Comparison of ENCODE assay signal across 9 cellular contexts in the genomic region with DNA sequence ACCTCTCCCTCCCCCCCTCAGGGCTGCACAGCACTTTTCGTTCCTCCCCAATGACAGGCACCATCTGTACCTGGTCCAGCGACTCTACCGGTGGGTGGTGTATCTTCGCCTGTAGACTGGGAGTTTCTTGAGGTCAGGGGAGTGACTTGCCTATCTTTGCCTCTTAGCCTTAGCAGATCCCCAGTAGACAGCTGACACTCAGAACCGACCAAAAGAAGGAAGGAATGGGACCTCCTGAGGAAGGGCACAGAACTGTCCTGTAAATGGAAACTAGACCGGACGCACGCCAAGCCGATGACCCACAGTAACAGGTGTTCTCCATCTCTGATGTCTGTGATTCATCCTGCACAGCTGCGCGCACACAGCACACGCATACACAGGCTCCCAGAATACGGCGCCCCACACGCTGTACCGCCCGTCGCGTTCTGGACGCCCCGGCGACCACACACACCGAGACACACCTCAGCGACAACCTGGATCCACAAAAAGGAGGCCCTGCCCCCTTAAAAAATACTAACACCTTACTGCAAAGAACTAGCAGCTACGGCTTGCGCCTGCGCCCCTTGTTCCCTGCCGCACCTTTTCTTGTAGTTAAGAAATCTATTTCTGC. TPM values are rescaled to one million over a fixed set of nuclear protein-coding genes. Genes with fewer than 3 reads are reported as not detected.
DNase-seq lines count a peak whose midpoint lies in the region; ATAC-seq, FAIRE-seq and TF ChIP-seq lines count a peak whose summit lies in the region.
"Had no signal": no experiment of that assay in that cellular context is flagged by ENCODE, and none has a peak within 500 bp of the region (broad histone marks: within the 10 kb centered on the region; RNA-seq: fewer than 3 reads in every experiment).

No MANE protein-coding gene starts in this region.

- no peak overlapping the region for H3K18ac ChIP-seq in IMR-90 (ENCODE audit: low read depth, low read length)

- no peak overlapping the region for H2AK9ac ChIP-seq in IMR-90 (replicated peaks; ENCODE audit: low read depth, low read length, poor library complexity)

- H2AK5ac ChIP-seq in IMR-90 (ENCODE audit: low read depth, low read length) = no peak overlapping the region

- no peak overlapping the region for H4K5ac ChIP-seq in IMR-90 (ENCODE audit: low read depth, low read length)

- H3K4me3 Mint-ChIP-seq in T-helper 17 cell = peak overlapping the region; percentile 98

- BruUV-seq in IMR-90 (replicated peaks; lab: Mats Ljungman, UMichigan) = no TSS peak

- no peak for TF ChIP-seq RAD21 in IMR-90 (IDR thresholded peaks at IDR 0.05; ENCODE audit: low read length)

- POLR2A ChIA-PET in IMR-90 (lab: Charles Lee; ENCODE audit: unreplicated experiment) = no interaction called here

- no peaks in the 10 kb centered on the region for H3K36me3 ChIP-seq in IMR-90 (ENCODE audit: control insufficient read depth, insufficient read depth, low read length)
- no peaks in the 10 kb centered on the region for H3K36me3 ChIP-seq in bronchial epithelial cell (ENCODE audit: control insufficient read depth, insufficient read depth, low read length)

- peak overlapping the region; percentile 74 for H2AFZ ChIP-seq in IMR-90 (replicated peaks; ENCODE audit: low read length, poor library complexity)

- TF ChIP-seq POLR2A in IMR-90 (IDR thresholded peaks at IDR 0.05; ENCODE audit: low read depth, low read length) (no peak), erythroblast (IDR thresholded peaks at IDR 0.05; ENCODE audit: low read length) (no peak)

- peak overlapping the region; percentile 82 for H3K4me2 ChIP-seq in IMR-90 (ENCODE audit: low read depth, low read length)

- H3K4me3 ChIP-seq in IMR-90 (ENCODE audit: insufficient read depth, low read depth, low read length) (peak overlapping the region; percentile 33), bronchial epithelial cell (ENCODE audit: low read depth, low read length) (peak overlapping the region; percentile 64)

- WGBS in IMR-90 (ENCODE audit: extremely low coverage in 2 of 2, insufficient read length in 1 of 2), 2 experiments = 0% methylated on average over 4 of the region's 28 CpGs; no CpG with 5 or more reads in 1 of the 2 experiments

- H4K8ac ChIP-seq in IMR-90 (ENCODE audit: low read depth in 2 of 2, low read length in 2 of 2) = no peak overlapping the region

- peak; percentile 67 for ATAC-seq in GM21529 (IDR thresholded peaks at IDR 0.05; ENCODE audit: unreplicated experiment)
- ATAC-seq in IMR-90 (ENCODE audit: low read depth) = peak; percentile 68
- ATAC-seq in T-helper 17 cell = peak; percentile 75
- ATAC-seq in left colon = peak; percentile 70

- peak overlapping the region; percentile 95 for H3K27ac Mint-ChIP-seq in T-helper 17 cell

- no peak overlapping the region for H2BK5ac ChIP-seq in IMR-90 (ENCODE audit: low read depth, low read length, poor library complexity, severe bottlenecking)

- H3K36me3 Mint-ChIP-seq in T-helper 17 cell (ENCODE audit: low read depth) = no peaks in the 10 kb centered on the region

- no peak overlapping the region for H3K27ac ChIP-seq in IMR-90 (ENCODE audit: insufficient read depth, low read length)

- TF ChIP-seq CTCF in IMR-90 (conservative IDR thresholded peaks at IDR 0.05; ENCODE audit: low read depth, low read length) (no peak), bronchial epithelial cell (IDR thresholded peaks at IDR 0.05; ENCODE audit: insufficient read depth, low read length, severe bottlenecking) (no peak)

- H3K79me1 ChIP-seq in IMR-90 (ENCODE audit: low read depth in 1 of 2, low read length in 2 of 2) = no peaks in the 10 kb centered on the region

- no peaks in the 10 kb centered on the region for H4K20me1 ChIP-seq in IMR-90 (ENCODE audit: insufficient read depth, low read length)

- peak; percentile 56 for DNase-seq in G401 (ENCODE audit: low spot score)
- DNase-seq in IMR-90 = peak; percentile 58
- peak; percentile 21 to 37 (median 32) for DNase-seq in T-helper 17 cell
- DNase-seq in bronchial epithelial cell (ENCODE audit: low read depth) = peak; percentile 57
- DNase-seq in left colon = peak; percentile 40 to 45
- peak; percentile 51 for DNase-seq in stimulated activated CD4-positive, alpha-beta T cell treated with anti-CD3 and anti-CD28 coated beads, Interleukin-4, amount 100 ng/mL, for 24 hours
- DNase-seq in erythroblast (lab: John Stamatoyannopoulos, UW) = no peak

- H3K56ac ChIP-seq in IMR-90 (ENCODE audit: extremely low read depth, insufficient read depth, low read length) = no peak overlapping the region

- H2BK20ac ChIP-seq in IMR-90 (ENCODE audit: low read depth, low read length) = no peak overlapping the region

- no peaks in the 10 kb centered on the region; the same call in 1 of the 2 replicates for H3K4me1 ChIP-seq in IMR-90 (ENCODE audit: control insufficient read depth, insufficient read depth, low read length)

- H3K27me3 ChIP-seq in IMR-90 (ENCODE audit: control insufficient read depth, insufficient read depth, low read length) (peaks cover 41% of the 10 kb centered on the region), bronchial epithelial cell (ENCODE audit: control insufficient read depth, insufficient read depth, low read length) (peaks cover 2% of the 10 kb centered on the region)

- CTCF ChIA-PET in IMR-90 (lab: Yijun Ruan, JAX) = interaction anchor here (0.6 kb wide), 1 partner anchor 464 kb away, joined by 3 read pairs; no protein-coding TSS in a partner anchor

- intact Hi-C loops in IMR-90 (cut with micrococcal nuclease) (no loop called here), left colon (cut with DNase I, micrococcal nuclease) (no loop called here)

- no peak overlapping the region for H3K9ac ChIP-seq in IMR-90 (ENCODE audit: low read depth, low read length)

- H2BK120ac ChIP-seq in IMR-90 (ENCODE audit: low read depth, low read length) = no peak overlapping the region

- H3K4me1 Mint-ChIP-seq in T-helper 17 cell = peaks cover 37% of the 10 kb centered on the region

- dilution Hi-C loops in IMR-90 (cut with HindIII; ENCODE audit: low sequenced_read_pairs, unreplicated experiment) = no loop called here

- no peak overlapping the region for H2BK15ac ChIP-seq in IMR-90 (ENCODE audit: low read depth, low read length)

- H3K9me1 ChIP-seq in IMR-90 (ENCODE audit: insufficient read depth, low read length) = peaks cover 3% of the 10 kb centered on the region; the same call in 1 of the 2 replicates

- H4K91ac ChIP-seq in IMR-90 (ENCODE audit: insufficient read depth, low read depth, low read length) = no peak overlapping the region

- in situ Hi-C loops in G401 (cut with HindIII; ENCODE audit: low sequenced_read_pairs) (no loop called here), IMR-90 (cut with MboI; ENCODE audit: low sequenced_read_pairs) (no loop called here)

- H3K14ac ChIP-seq in IMR-90 (replicated peaks; ENCODE audit: low read depth, low read length) = no peak overlapping the region

- no peak overlapping the region for H3K23ac ChIP-seq in IMR-90 (ENCODE audit: low read depth, low read length)

- H3K9me3 ChIP-seq in IMR-90 (ENCODE audit: control insufficient read depth, insufficient read depth, low read length) (0 out of 2 replicates have a peak, but pooled peaks cover under 1% of the 10 kb centered on the region), T-helper 17 cell (ENCODE audit: control insufficient read depth, low read length, poor library complexity, severe bottlenecking) (no peaks in the 10 kb centered on the region)

- FAIRE-seq in bronchial epithelial cell (lab: Jason Lieb, UNC) = no peak
- FAIRE-seq: colon had no signal

- H3K27me3 Mint-ChIP-seq in T-helper 17 cell = no peaks in the 10 kb centered on the region

- H3K4ac ChIP-seq in IMR-90 (ENCODE audit: low read depth, low read length) = no peak overlapping the region

TF ChIP-seq in IMR-90, 13 proteins besides CTCF, POLR2A, EP300 and RAD21 (continues in another document):
- TF ChIP-seq MAFK (IDR thresholded peaks at IDR 0.05; ENCODE audit: low read depth, low read length) (no peak), NFE2L2 (IDR thresholded peaks at IDR 0.05; ENCODE audit: low read depth, low read length) (no peak), RFX5 (IDR thresholded peaks at IDR 0.05; ENCODE audit: low read depth, low read length) (no peak), MAZ (IDR thresholded peaks at IDR 0.05; ENCODE audit: borderline replicate concordance, low read depth, low read length) (no peak), CEBPB (IDR thresholded peaks at IDR 0.05; ENCODE audit: low read depth, low read length) (no peak), RCOR1 (IDR thresholded peaks at IDR 0.05; ENCODE audit: insufficient replicate concordance, low read length) (no peak), CHD1 (IDR thresholded peaks at IDR 0.05; ENCODE audit: low read depth, low read length) (no peak), SMC3 (IDR thresholded peaks at IDR 0.05; ENCODE audit: low read depth, low read length) (no peak), MXI1 (IDR thresholded peaks at IDR 0.05; ENCODE audit: borderline replicate concordance, low read depth, low read length) (no peak)
- TF ChIP-seq, protein P1, sequence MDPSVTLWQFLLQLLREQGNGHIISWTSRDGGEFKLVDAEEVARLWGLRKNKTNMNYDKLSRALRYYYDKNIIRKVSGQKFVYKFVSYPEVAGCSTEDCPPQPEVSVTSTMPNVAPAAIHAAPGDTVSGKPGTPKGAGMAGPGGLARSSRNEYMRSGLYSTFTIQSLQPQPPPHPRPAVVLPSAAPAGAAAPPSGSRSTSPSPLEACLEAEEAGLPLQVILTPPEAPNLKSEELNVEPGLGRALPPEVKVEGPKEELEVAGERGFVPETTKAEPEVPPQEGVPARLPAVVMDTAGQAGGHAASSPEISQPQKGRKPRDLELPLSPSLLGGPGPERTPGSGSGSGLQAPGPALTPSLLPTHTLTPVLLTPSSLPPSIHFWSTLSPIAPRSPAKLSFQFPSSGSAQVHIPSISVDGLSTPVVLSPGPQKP (IDR thresholded peaks at IDR 0.05; ENCODE audit: borderline replicate concordance, low read depth, low read length) = no peak

RNA-seq across cellular contexts. Expression of gene TTC9, which starts 0.7 kb away (rescaled TPM):
- not detected in 2 replicates for total RNA-seq in G401 (2014; rRNA removed; shearing (Covaris generic))
- total RNA-seq in IMR-90 (2012; rRNA removed) = not detected in 2 replicates
- polyA plus RNA-seq in IMR-90 (2012; rRNA removed) = 0.01 and 0.02 TPM in 2 replicates
- polyA plus RNA-seq in IMR-90 (2012; cell fraction: cytosol; rRNA removed) = 0.01 TPM in 2 replicates
- polyA plus RNA-seq in IMR-90 (2012; cell fraction: nucleus; rRNA removed; ENCODE audit: low replicate concordance) = 0.01 and 0.02 TPM in 2 replicates
- total RNA-seq in T-helper 17 cell = 10 to 100 TPM in 1 of 2 donors, 1 to 10 TPM in 1; 8.2 to 11.7 TPM
- 5.3 and 9.7 TPM in 2 replicates for total RNA-seq in bronchial epithelial cell
- under 1 TPM; 0.34 to 0.73 TPM for total RNA-seq in left colon

RNA-seq across cellular contexts. Expression of gene MED6, which starts 40.6 kb away (rescaled TPM):
- 41.0 and 71.7 TPM in 2 replicates for total RNA-seq in G401 (2014; rRNA removed; shearing (Covaris generic))
- total RNA-seq in IMR-90 (2012; rRNA removed) (31.5 and 38.6 TPM in 2 replicates), T-helper 17 cell (10 to 100 TPM; 74.5 to 90.4 TPM), bronchial epithelial cell (31.6 and 33.4 TPM in 2 replicates), left colon (10 to 100 TPM; 19.9 to 21.1 TPM)
- polyA plus RNA-seq in IMR-90 (2012; rRNA removed) = 19.0 and 24.3 TPM in 2 replicates
- 5.8 and 10.9 TPM in 2 replicates for polyA plus RNA-seq in IMR-90 (2012; cell fraction: cytosol; rRNA removed)
- polyA plus RNA-seq in IMR-90 (2012; cell fraction: nucleus; rRNA removed; ENCODE audit: low replicate concordance) = 4.3 and 30.0 TPM in 2 replicates

Comparison
In these comparisons a context has a peak if more than half of its experiments do, and no peak if none do; other contexts are left out.
1. DNase-seq: peak in G401 (single experiment), IMR-90 (single experiment), T-helper 17 cell (3 of 3), bronchial epithelial cell (single experiment), left colon (2 of 2) and stimulated activated CD4-positive, alpha-beta T cell treated with anti-CD3 and anti-CD28 coated beads, Interleukin-4, amount 100 ng/mL, for 24 hours (single experiment); none in erythroblast (0 of 2).
2. Peak in every context shown above with its lines, with median percentiles within 50 percentile points of each other: ATAC-seq.